ENCODE assay signal across 15 cellular contexts in genomic region chr5:67245259-67245846, GRCh38.
DNase-seq lines count a peak whose midpoint lies in the region; ATAC-seq and TF ChIP-seq lines count a peak whose summit lies in the region.
"Had no signal": no experiment of that assay in that cellular context is flagged by ENCODE, and none has a peak within 500 bp of the region (broad histone marks: within the 10 kb centered on the region; RNA-seq: fewer than 3 reads in every experiment).

No MANE protein-coding gene starts in this region.

- H3K36me3 Mint-ChIP-seq in stimulated activated naive B cell treated with anti-CD40 and anti-IgM and Interleukin-4, amounts not matched to agents 10 μg/mL and 1 μg/mL and 100 μg/mL, for 72 hours: no peaks in the 10 kb centered on the region
- H3K36me3 Mint-ChIP-seq: natural killer cell treated with Interleukin-12 subunit alpha and Interleukin-12 subunit beta and Interleukin-15 and Interleukin-18, amount 100 ng/mL, for 72 hours; type B pancreatic cell had no signal

- DNase-seq in DND-41 (no peak), adipocyte (ENCODE audit: low read depth) (no peak), substantia nigra (lab: John Stamatoyannopoulos, UW) (no peak), SHP77 treated with DMSO at 0.1 percent for 48 hours (lab: John Stamatoyannopoulos, UW) (no peak)
- no peak for DNase-seq in stimulated activated naive B cell treated with anti-CD40 and anti-IgM and Interleukin-4, amounts not matched to agents 10 μg/mL and 1 μg/mL and 100 μg/mL, for 72 hours
- DNase-seq: stimulated activated CD4-positive, alpha-beta T cell treated with anti-CD3 and anti-CD28 coated beads, Interleukin-12 subunit alpha, Interleukin-12 subunit beta, amount 100 ng/mL, for 4 hours; T-helper 9 cell had no signal

- no peaks in the 10 kb centered on the region for H3K27me3 ChIP-seq in DND-41 (ENCODE audit: insufficient read depth, low read length, poor library complexity)
- no peaks in the 10 kb centered on the region for H3K27me3 ChIP-seq in adipocyte (replicated peaks; ENCODE audit: control insufficient read depth, insufficient read depth, low read length)
- H3K27me3 ChIP-seq in layer of hippocampus (ENCODE audit: control insufficient read depth, insufficient read depth, low read length): no peaks in the 10 kb centered on the region
- H3K27me3 ChIP-seq: hepatocyte, SJSA1 had no signal

- H3K27me3 Mint-ChIP-seq in stimulated activated naive B cell treated with anti-CD40 and anti-IgM and Interleukin-4, amounts not matched to agents 10 μg/mL and 1 μg/mL and 100 μg/mL, for 72 hours: no peaks in the 10 kb centered on the region
- H3K27me3 Mint-ChIP-seq: activated T-helper 17 cell treated with anti-CD3 and anti-CD28 coated beads, Interleukin-2, amount 50 U/mL, for 72 hours; natural killer cell treated with Interleukin-12 subunit alpha and Interleukin-12 subunit beta and Interleukin-15 and Interleukin-18, amount 100 ng/mL, for 72 hours; type B pancreatic cell had no signal

- no peaks in the 10 kb centered on the region for H3K9me3 Mint-ChIP-seq in stimulated activated naive B cell treated with anti-CD40 and anti-IgM and Interleukin-4, amounts not matched to agents 10 μg/mL and 1 μg/mL and 100 μg/mL, for 72 hours
- H3K9me3 Mint-ChIP-seq: activated T-helper 17 cell treated with anti-CD3 and anti-CD28 coated beads, Interleukin-2, amount 50 U/mL, for 72 hours; natural killer cell treated with Interleukin-12 subunit alpha and Interleukin-12 subunit beta and Interleukin-15 and Interleukin-18, amount 100 ng/mL, for 72 hours; type B pancreatic cell had no signal

- H3K4me3 Mint-ChIP-seq in stimulated activated naive B cell treated with anti-CD40 and anti-IgM and Interleukin-4, amounts not matched to agents 10 μg/mL and 1 μg/mL and 100 μg/mL, for 72 hours: no peak overlapping the region
- H3K4me3 Mint-ChIP-seq: activated T-helper 17 cell treated with anti-CD3 and anti-CD28 coated beads, Interleukin-2, amount 50 U/mL, for 72 hours; natural killer cell treated with Interleukin-12 subunit alpha and Interleukin-12 subunit beta and Interleukin-15 and Interleukin-18, amount 100 ng/mL, for 72 hours; type B pancreatic cell had no signal

- no peaks in the 10 kb centered on the region for H4K20me1 ChIP-seq in DND-41 (ENCODE audit: insufficient read depth, low read length)

- H2AFZ ChIP-seq in DND-41 (ENCODE audit: low read depth, low read length): no peak overlapping the region
- H2AFZ ChIP-seq: hepatocyte had no signal

- no peak for TF ChIP-seq CTCF in DND-41 (IDR thresholded peaks at IDR 0.05; ENCODE audit: borderline replicate concordance, extremely low read depth, low read length, poor library complexity, severe bottlenecking)

- H3K4me3 ChIP-seq in DND-41 (ENCODE audit: low read depth in 1 of 2, low read length in 2 of 2) (no peak overlapping the region), adipocyte (ENCODE audit: low read length) (no peak overlapping the region)
- H3K4me3 ChIP-seq: hepatocyte, prostate gland, SJSA1 had no signal

- H3K4me2 ChIP-seq in DND-41 (ENCODE audit: insufficient read depth, low read length): no peak overlapping the region
- H3K4me2 ChIP-seq: hepatocyte had no signal

- no peak overlapping the region for H3K9ac ChIP-seq in DND-41 (ENCODE audit: low read depth, low read length)
- H3K9ac ChIP-seq in adipocyte (ENCODE audit: low read length): peak overlapping the region; percentile 44

- peaks cover 0 to 2% of the 10 kb centered on the region in 2 donors for H3K4me1 Mint-ChIP-seq in stimulated activated naive B cell treated with anti-CD40 and anti-IgM and Interleukin-4, amounts not matched to agents 10 μg/mL and 1 μg/mL and 100 μg/mL, for 72 hours
- H3K4me1 Mint-ChIP-seq: activated T-helper 17 cell treated with anti-CD3 and anti-CD28 coated beads, Interleukin-2, amount 50 U/mL, for 72 hours had no signal

- no peaks in the 10 kb centered on the region for H3K36me3 ChIP-seq in DND-41 (ENCODE audit: insufficient read depth, low read length)
- H3K36me3 ChIP-seq in adipocyte (ENCODE audit: control insufficient read depth, insufficient read depth, low read length, severe bottlenecking): no peaks in the 10 kb centered on the region
- H3K36me3 ChIP-seq: prostate gland, SJSA1 had no signal

- H3K79me2 ChIP-seq in DND-41 (ENCODE audit: insufficient read depth, low read length): no peaks in the 10 kb centered on the region
- H3K79me2 ChIP-seq: hepatocyte had no signal

- ATAC-seq in DND-41 (ENCODE audit: insufficient read depth, low read depth) (no peak), HG03108 (IDR thresholded peaks at IDR 0.05; ENCODE audit: unreplicated experiment) (no peak)
- no peak for ATAC-seq in stimulated activated naive B cell treated with anti-CD40 and anti-IgM and Interleukin-4, amounts not matched to agents 10 μg/mL and 1 μg/mL and 100 μg/mL, for 72 hours (replicated peaks)
- ATAC-seq: natural killer cell treated with Interleukin-12 subunit alpha and Interleukin-12 subunit beta and Interleukin-15 and Interleukin-18, amount 100 ng/mL, for 72 hours had no signal

- H3K9me3 ChIP-seq in DND-41 (ENCODE audit: insufficient read depth, low read length, severe bottlenecking) (no peaks in the 10 kb centered on the region), adipocyte (ENCODE audit: control insufficient read depth, low read length) (no peaks in the 10 kb centered on the region)
- H3K9me3 ChIP-seq: prostate gland, SJSA1 had no signal

- H3K4me1 ChIP-seq in DND-41 (ENCODE audit: insufficient read depth, low read length): peaks cover 36% of the 10 kb centered on the region
- peaks cover 21% of the 10 kb centered on the region for H3K4me1 ChIP-seq in adipocyte (ENCODE audit: control insufficient read depth, insufficient read depth, low read length)

- no peak overlapping the region for H3K27ac Mint-ChIP-seq in stimulated activated naive B cell treated with anti-CD40 and anti-IgM and Interleukin-4, amounts not matched to agents 10 μg/mL and 1 μg/mL and 100 μg/mL, for 72 hours
- H3K27ac Mint-ChIP-seq: activated T-helper 17 cell treated with anti-CD3 and anti-CD28 coated beads, Interleukin-2, amount 50 U/mL, for 72 hours; natural killer cell treated with Interleukin-12 subunit alpha and Interleukin-12 subunit beta and Interleukin-15 and Interleukin-18, amount 100 ng/mL, for 72 hours; type B pancreatic cell had no signal

- H3K27ac ChIP-seq in DND-41 (ENCODE audit: low read length): peak overlapping the region; percentile 43; the same call in 1 of the 2 replicates
- peak overlapping the region; percentile 63 for H3K27ac ChIP-seq in layer of hippocampus (ENCODE audit: low read depth, low read length)
- H3K27ac ChIP-seq in substantia nigra (ENCODE audit: low read depth, low read length, poor library complexity, severe bottlenecking): peak overlapping the region; percentile 63
- H3K27ac ChIP-seq: hepatocyte, SJSA1 had no signal
